In genomic region chr11:108933630-108934029, GRCh38 we compare ENCODE assay signal across 2 cellular contexts.
TF ChIP-seq lines count a peak whose summit lies in the region.

No MANE protein-coding gene starts in this region.

TF ChIP-seq in IMR-90, 13 proteins besides CTCF, POLR2A, EP300 and RAD21:
- TF ChIP-seq FOS (IDR thresholded peaks at IDR 0.05; ENCODE audit: low read depth, low read length) (peak; percentile 42; the same call in 1 of the 2 replicates), NFE2L2 (IDR thresholded peaks at IDR 0.05; ENCODE audit: low read depth, low read length) (no peak)
TF ChIP-seq in IMR-90: peak in this region for 1.

TF ChIP-seq in WTC11, 78 proteins besides CTCF, POLR2A, EP300 and RAD21:
- no peak for TF ChIP-seq IRF1 (CRISPR knock-in tag; IDR thresholded peaks at IDR 0.05)
TF ChIP-seq in WTC11: peak in this region for 0.
